ENCODE assay signal across 1 cellular context in genomic region chr16:566475-567361, GRCh38.
TF ChIP-seq lines count a peak whose summit lies in the region.

NHLRC4 (plus strand) TSS chr16:567005; CDS start chr16:568048, 1,043 bp downstream.

TF ChIP-seq in K562, 482 proteins besides CTCF, POLR2A, EP300 and RAD21 (continued from another document and continues in another):
- TF ChIP-seq AFF4 (CRISPR knock-in tag; IDR thresholded peaks at IDR 0.05) (no peak), ETV6 (IDR thresholded peaks at IDR 0.05; ENCODE audit: borderline replicate concordance in 1 of 2, low read depth in 2 of 2, low read length in 1 of 2) (no peak), ETV6 (CRISPR knock-in tag; IDR thresholded peaks at IDR 0.05; ENCODE audit: borderline replicate concordance) (no peak), IRF9 (tag; IDR thresholded peaks at IDR 0.05) (no peak), ETV5 (CRISPR knock-in tag; IDR thresholded peaks at IDR 0.05; ENCODE audit: low read depth) (no peak), MED1 (CRISPR knock-in tag; IDR thresholded peaks at IDR 0.05; ENCODE audit: borderline replicate concordance) (no peak), ZKSCAN3 (CRISPR knock-in tag; IDR thresholded peaks at IDR 0.05) (no peak), HNRNPUL1 (IDR thresholded peaks at IDR 0.05; ENCODE audit: low read length) (no peak), ELF4 (CRISPR knock-in tag; IDR thresholded peaks at IDR 0.05) (no peak), L3MBTL2 (IDR thresholded peaks at IDR 0.05) (peak; percentile 73), PHF20 (IDR thresholded peaks at IDR 0.05; ENCODE audit: partially characterized antibody) (no peak), MECOM (CRISPR knock-in tag; IDR thresholded peaks at IDR 0.05) (peak; percentile 96), PRPF4 (IDR thresholded peaks at IDR 0.05; ENCODE audit: insufficient read depth, low read depth, low read length, poor library complexity, severe bottlenecking) (no peak), PATZ1 (CRISPR knock-in tag; IDR thresholded peaks at IDR 0.05; ENCODE audit: borderline replicate concordance) (peak; percentile 60; the same call in 1 of the 2 replicates), ZNF24 (IDR thresholded peaks at IDR 0.05) (no peak), MAX (CRISPR knock-in tag; IDR thresholded peaks at IDR 0.05) (peak; percentile 41), PTTG1 (tag; IDR thresholded peaks at IDR 0.05; ENCODE audit: low read depth) (no peak), NFRKB (IDR thresholded peaks at IDR 0.05; ENCODE audit: low read depth) (no peak), CBX3 (IDR thresholded peaks at IDR 0.05; ENCODE audit: borderline replicate concordance in 1 of 2, low read length in 2 of 2) (no peak), NR2F6 (CRISPR knock-in tag; IDR thresholded peaks at IDR 0.05) (no peak), ZNF717 (CRISPR knock-in tag; IDR thresholded peaks at IDR 0.05) (no peak), ZNF785 (CRISPR knock-in tag; IDR thresholded peaks at IDR 0.05) (no peak), ZNF165 (CRISPR knock-in tag; IDR thresholded peaks at IDR 0.05; ENCODE audit: borderline replicate concordance) (no peak), GTF2B (IDR thresholded peaks at IDR 0.05; ENCODE audit: extremely low read depth, insufficient read length) (no peak), GMEB1 (CRISPR knock-in tag; IDR thresholded peaks at IDR 0.05) (0 out of 2 replicates have a peak, but pooled peaks have one; percentile 2), ZBED1 (IDR thresholded peaks at IDR 0.05) (no peak), ZNF174 (CRISPR knock-in tag; IDR thresholded peaks at IDR 0.05) (no peak), HMG20A (CRISPR knock-in tag; conservative IDR thresholded peaks at IDR 0.05) (no peak), MBD1 (CRISPR knock-in tag; IDR thresholded peaks at IDR 0.05) (no peak), ZNF143 (CRISPR knock-in tag; IDR thresholded peaks at IDR 0.05) (0 out of 2 replicates have a peak, but pooled peaks have one; percentile 19), NUFIP1 (IDR thresholded peaks at IDR 0.05; ENCODE audit: partially characterized antibody) (no peak), THAP12 (CRISPR knock-in tag; IDR thresholded peaks at IDR 0.05) (no peak), KDM4B (IDR thresholded peaks at IDR 0.05; ENCODE audit: borderline replicate concordance in 2 of 2, low read depth in 1 of 2) (no peak), GATAD2B (IDR thresholded peaks at IDR 0.05; ENCODE audit: borderline replicate concordance) (peak; percentile 17; the same call in 1 of the 2 replicates), ZFPM2 (CRISPR knock-in tag; IDR thresholded peaks at IDR 0.05) (no peak), KLF13 (tag; IDR thresholded peaks at IDR 0.05; ENCODE audit: borderline replicate concordance, low read depth) (no peak), PRDM10 (IDR thresholded peaks at IDR 0.05; ENCODE audit: partially characterized antibody) (peak; percentile 39), SIN3B (IDR thresholded peaks at IDR 0.05; ENCODE audit: low read depth) (no peak), ZNF239 (CRISPR knock-in tag; IDR thresholded peaks at IDR 0.05) (no peak), HBP1 (CRISPR knock-in tag; IDR thresholded peaks at IDR 0.05) (no peak), ZNF511 (CRISPR knock-in tag; IDR thresholded peaks at IDR 0.05) (peak; percentile 19; the same call in 1 of the 2 replicates), KAT7 (CRISPR knock-in tag; IDR thresholded peaks at IDR 0.05; ENCODE audit: borderline replicate concordance) (no peak), ZNF586 (CRISPR knock-in tag; conservative IDR thresholded peaks at IDR 0.05) (no peak), NBN (IDR thresholded peaks at IDR 0.05; ENCODE audit: low read depth) (peak; percentile 90), ZNF274 (IDR thresholded peaks at IDR 0.05; ENCODE audit: borderline replicate concordance, low read depth, low read length) (no peak), SRF (CRISPR knock-in tag; IDR thresholded peaks at IDR 0.05) (0 out of 4 replicates have a peak, but pooled peaks of 1 of the 2 experiments have one; percentile 57)
